Comparison of ENCODE assay signal across 21 cellular contexts in genomic region chr3:111218615-111219014, GRCh38.
DNase-seq lines count a peak whose midpoint lies in the region; ATAC-seq and TF ChIP-seq lines count a peak whose summit lies in the region.
"Had no signal": no experiment of that assay in that cellular context is flagged by ENCODE, and none has a peak within 500 bp of the region (broad histone marks: within the 10 kb centered on the region; RNA-seq: fewer than 3 reads in every experiment).

No MANE protein-coding gene starts in this region.

- TF ChIP-seq CTCF in fibroblast of villous mesenchyme (IDR thresholded peaks at IDR 0.05; ENCODE audit: insufficient read depth, low read depth, low read length): no peak

- DNase-seq in DMS 273 (lab: John Stamatoyannopoulos, UW; ENCODE audit: unreplicated experiment): peak; percentile 64
- DNase-seq in NCI-H1694 (lab: John Stamatoyannopoulos, UW): peak; percentile 19
- DNase-seq in SK-N-DZ (ENCODE audit: low spot score): peak; percentile 53
- peak; percentile 17 for DNase-seq in fibroblast of villous mesenchyme (ENCODE audit: low read depth)
- no peak for DNase-seq in AG08396 (ENCODE audit: low spot score)
- DNase-seq in NOMO-1 treated with dmso at 0.1 percent for 144 hours (lab: John Stamatoyannopoulos, UW; ENCODE audit: unreplicated experiment): no peak
- DNase-seq: 8988T; ACHN; C1 segment of cervical spinal cord; Calu3; CD4-positive, alpha-beta memory T cell; COR-L47; DMS79; EL; GDM1; GOT3; HFFc6 had no signal

- no peak overlapping the region for H3K4me3 ChIP-seq in fibroblast of villous mesenchyme (ENCODE audit: low read depth, low read length)
- H3K4me3 ChIP-seq: A549, GM12878, HAP-1 had no signal

- no peak for ATAC-seq in GM18502 (IDR thresholded peaks at IDR 0.05; ENCODE audit: poor library complexity, unreplicated experiment)
- ATAC-seq: A549, GM12878 had no signal

Comparison
In these comparisons a context has a peak if more than half of its experiments do, and no peak if none do; other contexts are left out.
1. DNase-seq: peak in DMS 273 (single experiment), NCI-H1694 (single experiment), SK-N-DZ (single experiment) and fibroblast of villous mesenchyme (single experiment); none in AG08396 (single experiment) and NOMO-1 treated with dmso at 0.1 percent for 144 hours (single experiment).